8 cellular contexts compared by ENCODE assay signal in genomic region chr16:87778830-87779579, GRCh38. TPM values are rescaled to one million over a fixed set of nuclear protein-coding genes. Genes with fewer than 3 reads are reported as not detected.
DNase-seq lines count a peak whose midpoint lies in the region; ATAC-seq and TF ChIP-seq lines count a peak whose summit lies in the region.

No MANE protein-coding gene starts in this region.

- intact Hi-C loops in activated T-helper 2 cell treated with anti-CD3 and anti-CD28 coated beads, Interferon-gamma antibody, Interleukin-2, Interleukin-4, amounts not matched to agents 10 μg/mL and 5 μg/mL and 100 μg/mL, durations not matched to agents 14 hours and 24 hours and 36 hours (cut with micrococcal nuclease) = loop anchor here (1.0 to 10.0 kb wide), 8 partner anchors 48 to 656 kb away; partner anchors contain the start of genes BANP and FBXO31
- intact Hi-C loops in stomach (cut with DNase I; ENCODE audit: low total_unique reads) = no loop called here

- peaks cover 4% of the 10 kb centered on the region; the same call in 2 of the 3 replicates for H3K9me3 Mint-ChIP-seq in GM23338
- no peaks in the 10 kb centered on the region for H3K9me3 Mint-ChIP-seq in activated T-helper 2 cell treated with anti-CD3 and anti-CD28 coated beads, Interferon-gamma antibody, Interleukin-2, Interleukin-4, amounts not matched to agents 10 μg/mL and 5 μg/mL and 100 μg/mL, durations not matched to agents 14 hours and 24 hours and 36 hours

- no peaks in the 10 kb centered on the region for H4K20me1 ChIP-seq in GM23338 (replicated peaks; ENCODE audit: insufficient read depth)
- no peaks in the 10 kb centered on the region for H4K20me1 ChIP-seq in neural cell (ENCODE audit: insufficient read depth)

- H3K27me3 Mint-ChIP-seq in GM23338 (ENCODE audit: insufficient read depth, low read depth, poor library complexity) = peaks cover 15% of the 10 kb centered on the region
- H3K27me3 Mint-ChIP-seq in activated T-helper 2 cell treated with anti-CD3 and anti-CD28 coated beads, Interferon-gamma antibody, Interleukin-2, Interleukin-4, amounts not matched to agents 10 μg/mL and 5 μg/mL and 100 μg/mL, durations not matched to agents 14 hours and 24 hours and 36 hours (ENCODE audit: low read depth) = no peaks in the 10 kb centered on the region

- H3K36me3 ChIP-seq in GM23338 (ENCODE audit: insufficient read depth) (no peaks in the 10 kb centered on the region), neural cell (ENCODE audit: insufficient read depth, low read length) (no peaks in the 10 kb centered on the region), stomach (no peaks in the 10 kb centered on the region)

- H3K27ac Mint-ChIP-seq in GM23338 = peak overlapping the region; percentile 99
- peak overlapping the region; percentile 94 for H3K27ac Mint-ChIP-seq in activated T-helper 2 cell treated with anti-CD3 and anti-CD28 coated beads, Interferon-gamma antibody, Interleukin-2, Interleukin-4, amounts not matched to agents 10 μg/mL and 5 μg/mL and 100 μg/mL, durations not matched to agents 14 hours and 24 hours and 36 hours

- H3K4me1 Mint-ChIP-seq in GM23338 = peaks cover 9% of the 10 kb centered on the region
- H3K4me1 Mint-ChIP-seq in activated T-helper 2 cell treated with anti-CD3 and anti-CD28 coated beads, Interferon-gamma antibody, Interleukin-2, Interleukin-4, amounts not matched to agents 10 μg/mL and 5 μg/mL and 100 μg/mL, durations not matched to agents 14 hours and 24 hours and 36 hours (ENCODE audit: low read depth) = peaks cover 53% of the 10 kb centered on the region

- CTCF ChIA-PET in RWPE1 (lab: Yijun Ruan, JAX) = interaction anchor here (0.6 to 3.3 kb wide), 26 partner anchors 9 to 783 kb away, joined by 3 to 53 read pairs (median 4); partner anchors contain the start of genes BANP and SLC7A5

- TF ChIP-seq POLR2A in stomach (IDR thresholded peaks at IDR 0.05) = no peak

- no peak overlapping the region for H2AFZ ChIP-seq in GM23338
- peak overlapping the region; percentile 73 for H2AFZ ChIP-seq in neural cell (ENCODE audit: low read depth, low read length)

- TF ChIP-seq EP300 in neural cell (conservative IDR thresholded peaks at IDR 0.05; ENCODE audit: poor library complexity, severe bottlenecking) = peak; percentile 32
- TF ChIP-seq EP300 in stomach (IDR thresholded peaks at IDR 0.05) = peak; percentile 65

- DNase-seq in Daoy (ENCODE audit: low read depth) (peak; percentile 93), GM23338 (ENCODE audit: low spot score) (peak; percentile 97), RWPE1 (ENCODE audit: low spot score) (peak; percentile 68), fibroblast of the aortic adventitia (ENCODE audit: low read depth) (peak; percentile 98), stomach (peak; percentile 94)
- DNase-seq in activated T-helper 2 cell treated with anti-CD3 and anti-CD28 coated beads, Interferon-gamma antibody, Interleukin-2, Interleukin-4, amounts not matched to agents 10 μg/mL and 5 μg/mL and 100 μg/mL, durations not matched to agents 14 hours and 24 hours and 36 hours (ENCODE audit: low spot score) = peak; percentile 92

- H3K4me1 ChIP-seq in GM23338 (ENCODE audit: insufficient read depth) = peaks cover 9% of the 10 kb centered on the region
- H3K4me1 ChIP-seq in stomach = peaks cover 17 to 42% (median 26%) of the 10 kb centered on the region in 4 donors

- H3K4me2 ChIP-seq in GM23338 (peak overlapping the region; percentile 78), neural cell (ENCODE audit: low read length) (no peak overlapping the region)

- H3K79me2 ChIP-seq in GM23338 (replicated peaks; ENCODE audit: insufficient read depth) (no peaks in the 10 kb centered on the region), neural cell (replicated peaks; ENCODE audit: insufficient read depth, low read length) (no peaks in the 10 kb centered on the region)

- peak; percentile 87 for ATAC-seq in GM23338

- TF ChIP-seq CTCF in GM23338 (conservative IDR thresholded peaks at IDR 0.05; ENCODE audit: low read depth in 2 of 2) (peak; percentile 70 to 99), LNCAP (IDR thresholded peaks at IDR 0.05) (peak; percentile 94), RWPE1 (conservative IDR thresholded peaks at IDR 0.05; ENCODE audit: low read depth) (peak; percentile 91), fibroblast of the aortic adventitia (IDR thresholded peaks at IDR 0.05; ENCODE audit: insufficient read depth, low read length) (peak; percentile 95), neural cell (IDR thresholded peaks at IDR 0.05; ENCODE audit: poor library complexity, severe bottlenecking) (peak; percentile 98), stomach (IDR thresholded peaks at IDR 0.05) (peak in 6 of 7 experiments; percentile 72 to 99 (median 98))

- no peaks in the 10 kb centered on the region for H3K27me3 ChIP-seq in GM23338 (ENCODE audit: insufficient read depth)
- no peaks in the 10 kb centered on the region for H3K27me3 ChIP-seq in neural cell (ENCODE audit: insufficient read depth, low read depth, low read length)
- peaks cover 0 to 4% (median 0%) of the 10 kb centered on the region in 3 donors for H3K27me3 ChIP-seq in stomach

- POLR2A ChIA-PET in RWPE1 (lab: Yijun Ruan, JAX; ENCODE audit: low non-redundant PET) = interaction anchor here (0.6 to 1.2 kb wide), 3 partner anchors 9 to 73 kb away, joined by 5 to 7 read pairs (median 6); no protein-coding TSS in a partner anchor

- H3K9me2 ChIP-seq in GM23338 (ENCODE audit: insufficient read depth) (no peaks in the 10 kb centered on the region), neural cell (ENCODE audit: insufficient read depth, low read length) (no peaks in the 10 kb centered on the region)

- H3K36me3 Mint-ChIP-seq in GM23338 (ENCODE audit: low read depth) = peaks cover 2% of the 10 kb centered on the region; the same call in 2 of the 3 replicates
- H3K36me3 Mint-ChIP-seq in activated T-helper 2 cell treated with anti-CD3 and anti-CD28 coated beads, Interferon-gamma antibody, Interleukin-2, Interleukin-4, amounts not matched to agents 10 μg/mL and 5 μg/mL and 100 μg/mL, durations not matched to agents 14 hours and 24 hours and 36 hours (ENCODE audit: low read depth) = no peaks in the 10 kb centered on the region

- WGBS in stomach, 5 donors = 23 to 34% (median 28%) methylated on average over 25 to 41 of the region's 41 CpGs

- H3K9ac ChIP-seq in neural cell (ENCODE audit: low read length) = peak overlapping the region; percentile 41

- H3F3A ChIP-seq in GM23338 (replicated peaks; ENCODE audit: low read depth) = peaks cover 10% of the 10 kb centered on the region; the same call in 1 of the 2 replicates
- no peaks in the 10 kb centered on the region for H3F3A ChIP-seq in neural cell (ENCODE audit: insufficient read depth, low read length, poor library complexity, severe bottlenecking)

- peak; percentile 99 for TF ChIP-seq RAD21 in neural cell (conservative IDR thresholded peaks at IDR 0.05)

- peak overlapping the region; percentile 99 for H3K27ac ChIP-seq in GM23338 (ENCODE audit: low read depth)
- peak overlapping the region; percentile 95 for H3K27ac ChIP-seq in RWPE1
- no peak overlapping the region for H3K27ac ChIP-seq in neural cell (ENCODE audit: low read length)
- peak overlapping the region; percentile 34 to 80 (median 63) for H3K27ac ChIP-seq in stomach

- no peaks in the 10 kb centered on the region for H3K9me3 ChIP-seq in neural cell (ENCODE audit: low read length)
- H3K9me3 ChIP-seq in stomach = no peaks in the 10 kb centered on the region

- peak overlapping the region; percentile 37; the same call in 1 of the 2 replicates for H3K4me3 ChIP-seq in GM23338
- H3K4me3 ChIP-seq in fibroblast of the aortic adventitia (ENCODE audit: low read depth, low read length) = no peak overlapping the region
- no peak overlapping the region for H3K4me3 ChIP-seq in neural cell (ENCODE audit: low read length)
- no peak overlapping the region for H3K4me3 ChIP-seq in stomach

- peak overlapping the region; percentile 53; the same call in 2 of the 3 replicates for H3K4me3 Mint-ChIP-seq in GM23338
- peak overlapping the region; percentile 77 for H3K4me3 Mint-ChIP-seq in activated T-helper 2 cell treated with anti-CD3 and anti-CD28 coated beads, Interferon-gamma antibody, Interleukin-2, Interleukin-4, amounts not matched to agents 10 μg/mL and 5 μg/mL and 100 μg/mL, durations not matched to agents 14 hours and 24 hours and 36 hours (ENCODE audit: low read depth)

TF ChIP-seq in neural cell, 6 proteins besides CTCF, POLR2A, EP300 and RAD21:
- TF ChIP-seq EZH2 (IDR thresholded peaks at IDR 0.05; ENCODE audit: borderline replicate concordance, insufficient read depth, low read length, poor library complexity, severe bottlenecking) = no peak
- no peak for TF ChIP-seq POLR2AphosphoS5 (IDR thresholded peaks at IDR 0.05)
- peak; percentile 100 for TF ChIP-seq SMC3 (conservative IDR thresholded peaks at IDR 0.05; ENCODE audit: poor library complexity)
TF ChIP-seq in neural cell: peak in this region for 1.

RNA-seq across cellular contexts. Expression of gene KLHDC4, which starts 13.2 kb away (rescaled TPM):
- total RNA-seq in Daoy (2014; rRNA removed; shearing (Covaris generic)) = 11.6 and 23.7 TPM in 2 replicates
- total RNA-seq in GM23338 (2014; rRNA removed; shearing (Covaris generic)) = 36.5 and 41.1 TPM in 2 replicates
- 23.0 and 25.2 TPM in 2 replicates for polyA plus RNA-seq in GM23338 (2016; fragmentation: Nextera tagmentation; extraction: Ambion mirVana)
- total RNA-seq in activated T-helper 2 cell treated with anti-CD3 and anti-CD28 coated beads, Interferon-gamma antibody, Interleukin-2, Interleukin-4, amounts not matched to agents 10 μg/mL and 5 μg/mL and 100 μg/mL, durations not matched to agents 14 hours and 24 hours and 36 hours = 68.5 and 73.1 TPM in 2 replicates
- total RNA-seq in fibroblast of the aortic adventitia (ENCODE audit: low replicate concordance) = 21.6 and 29.2 TPM in 2 replicates
- 27.5 and 30.7 TPM in 2 replicates for polyA plus RNA-seq in neural cell
- polyA minus RNA-seq in neural cell = 30.0 and 33.1 TPM in 2 replicates
- total RNA-seq in stomach = 100 to 1,000 TPM in 2 of 5 donors, 10 to 100 TPM in 3; 25.5 to 119 (median 69.4) TPM
- polyA plus RNA-seq in stomach = 10 to 100 TPM; 28.5 to 37.8 (median 33.9) TPM
